ENCODE assay signal across 13 cellular contexts in genomic region chr1:167276969-167277368, GRCh38. TPM values are rescaled to one million over a fixed set of nuclear protein-coding genes. Genes with fewer than 3 reads are reported as not detected.
DNase-seq lines count a peak whose midpoint lies in the region; ATAC-seq, FAIRE-seq and TF ChIP-seq lines count a peak whose summit lies in the region.
"Had no signal": no experiment of that assay in that cellular context is flagged by ENCODE, and none has a peak within 500 bp of the region (broad histone marks: within the 10 kb centered on the region; RNA-seq: fewer than 3 reads in every experiment).

No MANE protein-coding gene starts in this region.

- H3F3A ChIP-seq in GM23338 (replicated peaks; ENCODE audit: low read depth): no peaks in the 10 kb centered on the region

- H3K9me3 ChIP-seq in Caco-2: no peaks in the 10 kb centered on the region; the same call in 1 of the 2 replicates

- H3K27ac ChIP-seq in GM23338 (ENCODE audit: low read depth): no peak overlapping the region

- peaks cover 48% of the 10 kb centered on the region for H4K20me1 ChIP-seq in GM23338 (replicated peaks; ENCODE audit: insufficient read depth)

- H3K9me3 Mint-ChIP-seq in GM23338 (no peaks in the 10 kb centered on the region), Caco-2 (ENCODE audit: unreplicated experiment) (no peaks in the 10 kb centered on the region)
- H3K9me3 Mint-ChIP-seq: central memory CD8-positive, alpha-beta T cell had no signal

- H3K27me3 ChIP-seq in GM23338 (ENCODE audit: insufficient read depth) (no peaks in the 10 kb centered on the region), Caco-2 (replicated peaks; ENCODE audit: control insufficient read depth, insufficient read depth, low read length) (no peaks in the 10 kb centered on the region)

- H3K4me1 ChIP-seq in GM23338 (ENCODE audit: insufficient read depth) (peaks cover 9% of the 10 kb centered on the region), Caco-2 (no peaks in the 10 kb centered on the region)

- FAIRE-seq in D721Med (lab: Jason Lieb, UNC): peak; percentile 81
- peak; percentile 92 for FAIRE-seq in GM19239 (lab: Jason Lieb, UNC)

- peaks cover 100% of the 10 kb centered on the region for H3K79me2 ChIP-seq in GM23338 (replicated peaks; ENCODE audit: insufficient read depth)

- BruUV-seq in Caco-2 (replicated peaks; lab: Mats Ljungman, UMichigan): no TSS peak

- CTCF ChIA-PET in Caco-2 (lab: Charles Lee): no interaction called here

- H3K4me1 Mint-ChIP-seq in GM23338: peaks cover 37% of the 10 kb centered on the region
- no peaks in the 10 kb centered on the region for H3K4me1 Mint-ChIP-seq in Caco-2 (ENCODE audit: low read depth, unreplicated experiment)

- intact Hi-C loops in Caco-2 (cut with micrococcal nuclease; ENCODE audit: unreplicated experiment): no loop called here

- H3K36me3 ChIP-seq in GM23338 (ENCODE audit: insufficient read depth): no peaks in the 10 kb centered on the region
- no peaks in the 10 kb centered on the region for H3K36me3 ChIP-seq in Caco-2 (ENCODE audit: control insufficient read depth, insufficient read depth, low read length)

- no peak overlapping the region for H3K4me3 Mint-ChIP-seq in GM23338
- H3K4me3 Mint-ChIP-seq in Caco-2 (ENCODE audit: unreplicated experiment): no peak overlapping the region
- H3K4me3 Mint-ChIP-seq: central memory CD8-positive, alpha-beta T cell had no signal

- TF ChIP-seq CTCF in D721Med (IDR thresholded peaks at IDR 0.05; ENCODE audit: insufficient read depth, missing control alignments): no peak
- no peak for TF ChIP-seq CTCF in GM23338 (conservative IDR thresholded peaks at IDR 0.05; ENCODE audit: low read depth in 2 of 2)
- no peak for TF ChIP-seq CTCF in Caco-2 (IDR thresholded peaks at IDR 0.05; ENCODE audit: insufficient read depth in 1 of 2, low read depth in 1 of 2, low read length in 1 of 2, severe bottlenecking in 1 of 2, unreplicated experiment in 1 of 2)

- H3K36me3 Mint-ChIP-seq in GM23338 (ENCODE audit: low read depth): no peaks in the 10 kb centered on the region
- peaks cover 5% of the 10 kb centered on the region for H3K36me3 Mint-ChIP-seq in Caco-2 (ENCODE audit: insufficient read depth, unreplicated experiment)

- no peak overlapping the region for H3K4me2 ChIP-seq in GM23338

- ATAC-seq in HG02642 (IDR thresholded peaks at IDR 0.05; ENCODE audit: poor library complexity, unreplicated experiment) (peak; percentile 75), HG03521 (IDR thresholded peaks at IDR 0.05; ENCODE audit: unreplicated experiment) (peak; percentile 70), GM23338 (no peak)
- ATAC-seq: left lobe of liver had no signal

- H3K9me2 ChIP-seq in GM23338 (ENCODE audit: insufficient read depth): no peaks in the 10 kb centered on the region

- H2AFZ ChIP-seq in GM23338: no peak overlapping the region

- POLR2A ChIA-PET in Caco-2 (lab: Charles Lee): no interaction called here

- H3K27me3 Mint-ChIP-seq in GM23338 (ENCODE audit: insufficient read depth, low read depth, poor library complexity): no peaks in the 10 kb centered on the region
- H3K27me3 Mint-ChIP-seq in Caco-2 (ENCODE audit: insufficient read depth, unreplicated experiment): no peaks in the 10 kb centered on the region
- H3K27me3 Mint-ChIP-seq: central memory CD8-positive, alpha-beta T cell had no signal

- H3K4me3 ChIP-seq in GM23338 (no peak overlapping the region), Caco-2 (ENCODE audit: low read depth, low read length) (no peak overlapping the region)

- DNase-seq in D721Med (ENCODE audit: insufficient read length, low spot score): no peak
- peak; percentile 17 for DNase-seq in GM19239 (ENCODE audit: insufficient read length, low spot score)
- no peak for DNase-seq in foreskin melanocyte
- DNase-seq in GM23338 (ENCODE audit: low spot score): no peak
- DNase-seq in Caco-2: no peak
- DNase-seq in stimulated activated CD4-positive, alpha-beta T cell treated with anti-CD3 and anti-CD28 coated beads, Interleukin-2, amount 100 ng/mL, for 24 hours: no peak
- DNase-seq: activated T-cell treated with anti-CD3 and anti-CD28 coated beads, Interleukin-2, amount 50 U/mL, for 48 hours; NCI-H1092 treated with DMSO at 0.1 percent for 48 hours; T1000 had no signal

- H3K27ac Mint-ChIP-seq in GM23338: no peak overlapping the region
- H3K27ac Mint-ChIP-seq in Caco-2 (ENCODE audit: unreplicated experiment): no peak overlapping the region

TF ChIP-seq in GM23338, 12 proteins besides CTCF, POLR2A, EP300 and RAD21 (continues in another document):
- TF ChIP-seq REST (IDR thresholded peaks at IDR 0.05; ENCODE audit: unreplicated experiment) (no peak), EZH2phosphoT487 (IDR thresholded peaks at IDR 0.05; ENCODE audit: unreplicated experiment) (no peak), ZNF331 (CRISPR knock-in tag; IDR thresholded peaks at IDR 0.05; ENCODE audit: low read depth) (no peak)

RNA-seq across cellular contexts. Expression of gene POU2F1, which starts 56.3 kb away (rescaled TPM):
- total RNA-seq in GM23338 (2014; rRNA removed; shearing (Covaris generic)): 52.0 and 66.1 TPM in 2 replicates
- 29.9 and 38.8 TPM in 2 replicates for polyA plus RNA-seq in GM23338 (2016; fragmentation: Nextera tagmentation; extraction: Ambion mirVana)
- total RNA-seq in Caco-2 (2022): 28.3 and 29.6 TPM in 2 replicates
